31 cellular contexts compared by ENCODE assay signal in the genomic region with DNA sequence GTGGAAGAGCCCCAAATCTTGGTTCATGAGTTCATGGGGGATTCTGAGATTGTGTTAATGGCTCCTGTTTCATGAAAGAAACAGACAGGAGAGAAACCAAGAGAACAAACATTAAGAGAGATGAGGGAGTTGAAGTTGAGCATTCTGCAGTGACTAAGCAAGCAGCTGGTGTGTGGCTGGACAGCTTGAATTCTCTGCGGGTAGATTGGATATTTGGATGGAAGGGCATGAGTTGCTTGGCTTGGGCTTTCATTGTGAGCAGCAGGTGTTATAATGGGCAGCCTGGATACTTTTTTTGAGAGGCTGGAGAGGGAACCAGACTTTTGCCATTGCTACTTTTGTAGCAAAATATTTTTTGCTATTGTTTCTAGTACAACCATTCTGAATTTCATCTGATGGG.
"Had no signal": no experiment of that assay in that cellular context is flagged by ENCODE, and none has a peak within 500 bp of the region (broad histone marks: within the 10 kb centered on the region; RNA-seq: fewer than 3 reads in every experiment).

No MANE protein-coding gene starts in this region.

- H3K4me3 ChIP-seq: adrenal gland, body of pancreas, breast epithelium, MG63, PC-9 had no signal

- H3K36me3 ChIP-seq: adrenal gland, breast epithelium, MG63 had no signal

- H3K9me3 Mint-ChIP-seq: activated CD4-positive, alpha-beta memory T cell treated with anti-CD3 and anti-CD28 coated beads, Interleukin-2, amount 10 ng/mL, durations not matched to agents 7 days and 5 days; activated T-helper 2 cell treated with anti-CD3 and anti-CD28 coated beads, Interferon-gamma antibody, Interleukin-2, Interleukin-4, amounts not matched to agents 10 μg/mL and 5 μg/mL and 100 μg/mL, durations not matched to agents 14 hours and 24 hours and 36 hours; T-cell had no signal

- H3K27ac ChIP-seq: adrenal gland, body of pancreas, breast epithelium, PC-9, RWPE1 had no signal

- H3K4me3 Mint-ChIP-seq: activated CD4-positive, alpha-beta memory T cell treated with anti-CD3 and anti-CD28 coated beads, Interleukin-2, amount 10 ng/mL, durations not matched to agents 7 days and 5 days; activated CD8-positive, alpha-beta memory T cell treated with anti-CD3 and anti-CD28 coated beads, Interleukin-2, amount 10 ng/mL, durations not matched to agents 7 days and 5 days; T-cell had no signal

- DNase-seq: activated CD4-positive, alpha-beta memory T cell treated with anti-CD3 and anti-CD28 coated beads, Interleukin-2, amount 10 ng/mL, durations not matched to agents 7 days and 5 days; activated CD4-positive, alpha-beta T cell treated with anti-CD3 and anti-CD28 coated beads for 4 hours; activated CD8-positive, alpha-beta memory T cell treated with anti-CD3 and anti-CD28 coated beads for 24 hours; activated CD8-positive, alpha-beta memory T cell treated with anti-CD3 and anti-CD28 coated beads, Interleukin-2, amount 10 ng/mL, durations not matched to agents 7 days and 5 days; activated CD8-positive, alpha-beta memory T cell treated with anti-CD3 and anti-CD28 coated beads, Interleukin-2, amount 50 U/mL, for 48 hours; activated gamma-delta T cell; activated naive CD4-positive, alpha-beta T cell treated with Interleukin-2 at 50 U/mL for 16 hours; adrenal gland; body of pancreas; cerebellar nuclear complex; Kasumi-1; KG1; MG63; NCI-H1048; NCI-H1105 treated with DMSO at 0.1 percent for 48 hours; NCI-H1436; NCI-H1694; NCI-H1930; NCI-H2081 treated with DMSO at 0.1 percent for 48 hours; NCI-H345; NCI-H524 treated with DMSO at 0.1 percent for 48 hours; NCI-H748 treated with DMSO at 0.1 percent for 48 hours; NK-92 treated with Interleukin-12 subunit alpha and Interleukin-12 subunit beta, amount 100 ng/mL, for 24 hours; PC-9; SIG-M5; T-cell; T1000 had no signal

- H3K9me3 ChIP-seq: adrenal gland, body of pancreas, breast epithelium, MG63 had no signal

- H3K4me1 ChIP-seq: adrenal gland, body of pancreas, breast epithelium had no signal

- H3K27me3 ChIP-seq: adrenal gland, body of pancreas, breast epithelium, MG63 had no signal

- H3K27ac Mint-ChIP-seq: activated CD4-positive, alpha-beta memory T cell treated with anti-CD3 and anti-CD28 coated beads, Interleukin-2, amount 10 ng/mL, durations not matched to agents 7 days and 5 days; activated CD8-positive, alpha-beta memory T cell treated with anti-CD3 and anti-CD28 coated beads, Interleukin-2, amount 10 ng/mL, durations not matched to agents 7 days and 5 days; activated naive CD4-positive, alpha-beta T cell treated with anti-CD3 and anti-CD28 coated beads, Interleukin-2, amount 50 U/mL, for 72 hours; activated T-helper 2 cell treated with anti-CD3 and anti-CD28 coated beads, Interferon-gamma antibody, Interleukin-2, Interleukin-4, amounts not matched to agents 10 μg/mL and 5 μg/mL and 100 μg/mL, durations not matched to agents 14 hours and 24 hours and 36 hours; T-cell had no signal

- H3K36me3 Mint-ChIP-seq: T-cell had no signal

- H3K27me3 Mint-ChIP-seq: activated CD8-positive, alpha-beta memory T cell treated with anti-CD3 and anti-CD28 coated beads, Interleukin-2, amount 10 ng/mL, durations not matched to agents 7 days and 5 days had no signal
